ENCODE assay signal across 14 cellular contexts in the genomic region with DNA sequence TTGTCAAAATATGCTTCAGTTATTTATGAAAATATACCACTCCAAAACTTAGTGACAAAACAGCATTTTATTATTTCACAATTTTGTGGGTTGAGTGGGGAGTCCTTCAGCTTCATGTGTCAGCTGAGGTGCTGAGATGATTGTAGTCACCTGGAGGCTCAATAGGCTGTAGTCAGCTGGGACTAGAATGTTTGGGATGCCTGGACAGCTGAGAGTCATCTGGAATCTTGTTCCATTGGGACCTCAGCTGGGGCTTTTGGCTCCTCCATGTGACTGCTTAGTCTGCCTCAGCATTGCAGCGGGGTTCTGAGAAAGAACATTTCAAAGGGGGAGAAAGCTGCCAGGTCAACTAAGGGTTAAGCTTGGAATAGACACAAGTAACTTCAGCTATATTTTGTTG. TPM values are rescaled to one million over a fixed set of nuclear protein-coding genes. Genes with fewer than 3 reads are reported as not detected.
DNase-seq lines count a peak whose midpoint lies in the region; ATAC-seq and TF ChIP-seq lines count a peak whose summit lies in the region.
"Had no signal": no experiment of that assay in that cellular context is flagged by ENCODE, and none has a peak within 500 bp of the region (broad histone marks: within the 10 kb centered on the region; RNA-seq: fewer than 3 reads in every experiment).

No MANE protein-coding gene starts in this region.

- no peaks in the 10 kb centered on the region for H3K9me2 ChIP-seq in Loucy (replicated peaks; ENCODE audit: low read depth, low read length)

- no peak for DNase-seq in CD4-positive, alpha-beta T cell
- DNase-seq in fibroblast of lung (ENCODE audit: low read depth in 2 of 2), result peak; percentile 24 to 56
- no peak for DNase-seq in natural killer cell treated with Interleukin-12 subunit alpha and Interleukin-12 subunit beta and Interleukin-15 and Interleukin-18, amount 100 ng/mL, for 72 hours (ENCODE audit: low spot score)
- DNase-seq in Ammon's horn (ENCODE audit: low spot score), result no peak
- DNase-seq in immature natural killer cell, result no peak
- DNase-seq: activated naive CD8-positive, alpha-beta T cell treated with anti-CD3 and anti-CD28 coated beads, Interleukin-2, amount 10 ng/mL, durations not matched to agents 7 days and 5 days; COR-L47; NCI-H1694; NCI-H526 had no signal

- no peaks in the 10 kb centered on the region for H3K9me3 ChIP-seq in CD4-positive, alpha-beta T cell (ENCODE audit: control insufficient read depth, low read length)
- H3K9me3 ChIP-seq in Loucy (ENCODE audit: insufficient read depth, low read depth, low read length) (no peaks in the 10 kb centered on the region), fibroblast of lung (ENCODE audit: control insufficient read depth, insufficient read depth, low read depth, low read length) (no peaks in the 10 kb centered on the region)

- CTCF ChIA-PET in CD4-positive, alpha-beta T cell (lab: Charles Lee), result interaction anchor here (1.3 kb wide), 1 partner anchor 11 kb away, joined by 5 read pairs; no protein-coding TSS in a partner anchor

- H3K9me3 Mint-ChIP-seq in CD4-positive, alpha-beta T cell, result no peaks in the 10 kb centered on the region
- H3K9me3 Mint-ChIP-seq in natural killer cell treated with Interleukin-12 subunit alpha and Interleukin-12 subunit beta and Interleukin-15 and Interleukin-18, amount 100 ng/mL, for 72 hours, result no peaks in the 10 kb centered on the region
- H3K9me3 Mint-ChIP-seq in immature natural killer cell, result no peaks in the 10 kb centered on the region
- H3K9me3 Mint-ChIP-seq: activated naive CD8-positive, alpha-beta T cell treated with anti-CD3 and anti-CD28 coated beads, Interleukin-2, amount 10 ng/mL, durations not matched to agents 7 days and 5 days; nephron; stimulated activated naive CD8-positive, alpha-beta T cell treated with anti-CD3 and anti-CD28 coated beads, Interleukin-15, Interleukin-2, amounts not matched to agents 100 ng/mL and 50 ng/mL, for 24 hours had no signal

- H3K36me3 ChIP-seq in Loucy (ENCODE audit: insufficient read depth, low read length) (peaks cover 97% of the 10 kb centered on the region), fibroblast of lung (ENCODE audit: control insufficient read depth, insufficient read depth, low read length) (no peaks in the 10 kb centered on the region)

- H2AFZ ChIP-seq in Loucy (ENCODE audit: low read length) (no peak overlapping the region), fibroblast of lung (ENCODE audit: low read length) (no peak overlapping the region)

- no peaks in the 10 kb centered on the region for H3K27me3 Mint-ChIP-seq in CD4-positive, alpha-beta T cell
- no peaks in the 10 kb centered on the region for H3K27me3 Mint-ChIP-seq in natural killer cell treated with Interleukin-12 subunit alpha and Interleukin-12 subunit beta and Interleukin-15 and Interleukin-18, amount 100 ng/mL, for 72 hours
- H3K27me3 Mint-ChIP-seq in immature natural killer cell (ENCODE audit: low read depth in 3 of 3), result no peaks in the 10 kb centered on the region
- H3K27me3 Mint-ChIP-seq: activated naive CD8-positive, alpha-beta T cell treated with anti-CD3 and anti-CD28 coated beads, Interleukin-2, amount 10 ng/mL, durations not matched to agents 7 days and 5 days; stimulated activated naive CD8-positive, alpha-beta T cell treated with anti-CD3 and anti-CD28 coated beads, Interleukin-15, Interleukin-2, amounts not matched to agents 100 ng/mL and 50 ng/mL, for 24 hours had no signal

- peaks cover 14% of the 10 kb centered on the region for H3K36me3 Mint-ChIP-seq in CD4-positive, alpha-beta T cell (ENCODE audit: low read depth)
- H3K36me3 Mint-ChIP-seq in natural killer cell treated with Interleukin-12 subunit alpha and Interleukin-12 subunit beta and Interleukin-15 and Interleukin-18, amount 100 ng/mL, for 72 hours, result no peaks in the 10 kb centered on the region
- H3K36me3 Mint-ChIP-seq in immature natural killer cell, result no peaks in the 10 kb centered on the region

- peaks cover 95% of the 10 kb centered on the region for H3K4me1 Mint-ChIP-seq in CD4-positive, alpha-beta T cell (ENCODE audit: low read depth)
- peaks cover 47 to 64% of the 10 kb centered on the region in 2 donors for H3K4me1 Mint-ChIP-seq in natural killer cell treated with Interleukin-12 subunit alpha and Interleukin-12 subunit beta and Interleukin-15 and Interleukin-18, amount 100 ng/mL, for 72 hours (ENCODE audit: low read depth in 2 of 2)
- peaks cover 78 to 92% of the 10 kb centered on the region in 2 donors for H3K4me1 Mint-ChIP-seq in immature natural killer cell

- H3F3A ChIP-seq in Loucy (ENCODE audit: low read depth), result peaks cover 23% of the 10 kb centered on the region

- TF ChIP-seq CTCF in CD4-positive, alpha-beta T cell (IDR thresholded peaks at IDR 0.05), result no peak
- no peak for TF ChIP-seq CTCF in Loucy (conservative IDR thresholded peaks at IDR 0.05; ENCODE audit: low read length)
- TF ChIP-seq CTCF in fibroblast of lung (conservative IDR thresholded peaks at IDR 0.05 in 1 of 2, IDR thresholded peaks at IDR 0.05 in 1 of 2; ENCODE audit: low read depth in 1 of 2, low read length in 2 of 2), result no peak

- POLR2A ChIA-PET in CD4-positive, alpha-beta T cell (lab: Charles Lee), result interaction anchor here (0.6 to 5.0 kb wide), 4 partner anchors 13 to 98 kb away, joined by 3 to 52 read pairs (median 3); partner anchors contain the start of gene STT3B

- peak overlapping the region; percentile 9 for H3K4me3 Mint-ChIP-seq in CD4-positive, alpha-beta T cell
- no peak overlapping the region for H3K4me3 Mint-ChIP-seq in natural killer cell treated with Interleukin-12 subunit alpha and Interleukin-12 subunit beta and Interleukin-15 and Interleukin-18, amount 100 ng/mL, for 72 hours
- peak overlapping the region in 1 of 5 donors; percentile 36 for H3K4me3 Mint-ChIP-seq in immature natural killer cell
- H3K4me3 Mint-ChIP-seq: activated naive CD8-positive, alpha-beta T cell treated with anti-CD3 and anti-CD28 coated beads, Interleukin-2, amount 10 ng/mL, durations not matched to agents 7 days and 5 days; nephron; stimulated activated naive CD8-positive, alpha-beta T cell treated with anti-CD3 and anti-CD28 coated beads, Interleukin-15, Interleukin-2, amounts not matched to agents 100 ng/mL and 50 ng/mL, for 24 hours had no signal

- intact Hi-C loops in CD4-positive, alpha-beta T cell (cut with DNase I, micrococcal nuclease), result loop anchor here in 1 of 2 experiments (5.0 kb wide), 1 partner anchor 216 kb away; no protein-coding TSS in a partner anchor

- ATAC-seq in CD4-positive, alpha-beta T cell (ENCODE audit: poor library complexity), result no peak
- ATAC-seq in natural killer cell treated with Interleukin-12 subunit alpha and Interleukin-12 subunit beta and Interleukin-15 and Interleukin-18, amount 100 ng/mL, for 72 hours, result no peak
- no peak for ATAC-seq in GM19467 (IDR thresholded peaks at IDR 0.05; ENCODE audit: unreplicated experiment)
- ATAC-seq: K562 had no signal

- no peaks in the 10 kb centered on the region for H3K27me3 ChIP-seq in CD4-positive, alpha-beta T cell (ENCODE audit: control insufficient read depth, insufficient read depth, low read length)
- H3K27me3 ChIP-seq in Loucy (ENCODE audit: insufficient read depth, low read length, poor library complexity, severe bottlenecking), result peaks cover 14% of the 10 kb centered on the region
- no peaks in the 10 kb centered on the region for H3K27me3 ChIP-seq in fibroblast of lung (ENCODE audit: control insufficient read depth, insufficient read depth, low read length)

- H3K27ac ChIP-seq in CD4-positive, alpha-beta T cell (ENCODE audit: low read depth, low read length), result no peak overlapping the region
- H3K27ac ChIP-seq in fibroblast of lung (ENCODE audit: insufficient read depth, low read length), result no peak overlapping the region

- peak overlapping the region; percentile 3 for H3K27ac Mint-ChIP-seq in CD4-positive, alpha-beta T cell
- peak overlapping the region; percentile 12 for H3K27ac Mint-ChIP-seq in natural killer cell treated with Interleukin-12 subunit alpha and Interleukin-12 subunit beta and Interleukin-15 and Interleukin-18, amount 100 ng/mL, for 72 hours
- peak overlapping the region in 1 of 6 donors; percentile 14 for H3K27ac Mint-ChIP-seq in immature natural killer cell
- H3K27ac Mint-ChIP-seq: activated naive CD8-positive, alpha-beta T cell treated with anti-CD3 and anti-CD28 coated beads, Interleukin-2, amount 10 ng/mL, durations not matched to agents 7 days and 5 days; stimulated activated naive CD8-positive, alpha-beta T cell treated with anti-CD3 and anti-CD28 coated beads, Interleukin-15, Interleukin-2, amounts not matched to agents 100 ng/mL and 50 ng/mL, for 24 hours had no signal

- H3K4me1 ChIP-seq in Loucy (ENCODE audit: insufficient read depth, low read length, poor library complexity, severe bottlenecking) (peaks cover 63% of the 10 kb centered on the region), fibroblast of lung (ENCODE audit: control insufficient read depth, extremely low read depth, insufficient read depth, low read length) (peaks cover 8% of the 10 kb centered on the region)

- H4K20me1 ChIP-seq in Loucy (ENCODE audit: insufficient read depth, low read length, poor library complexity, severe bottlenecking) (peaks cover 98% of the 10 kb centered on the region), fibroblast of lung (ENCODE audit: control insufficient read depth, extremely low read depth, insufficient read depth, low read length) (peaks cover 8% of the 10 kb centered on the region)

- H3K9ac ChIP-seq in Loucy (ENCODE audit: low read depth, low read length, poor library complexity, severe bottlenecking), result peak overlapping the region; percentile 99
- H3K9ac ChIP-seq in fibroblast of lung (ENCODE audit: insufficient read depth, low read length), result no peak overlapping the region

- peaks cover 100% of the 10 kb centered on the region for H3K79me2 ChIP-seq in Loucy (ENCODE audit: insufficient read depth, low read length)
- H3K79me2 ChIP-seq in fibroblast of lung (ENCODE audit: control insufficient read depth, insufficient read depth, low read length), result peaks cover 87% of the 10 kb centered on the region

- H3K4me3 ChIP-seq in Loucy (ENCODE audit: low read length, poor library complexity, severe bottlenecking) (peak overlapping the region; percentile 88), fibroblast of lung (replicated peaks in 1 of 4; ENCODE audit: control extremely low read depth in 1 of 4, insufficient read depth in 1 of 4, low read depth in 3 of 4, low read length in 4 of 4) (no peak overlapping the region)
- H3K4me3 ChIP-seq: K562 had no signal

- peak overlapping the region; percentile 95 for H3K4me2 ChIP-seq in Loucy (ENCODE audit: low read depth, low read length, poor library complexity, severe bottlenecking)
- peak overlapping the region; percentile 32 for H3K4me2 ChIP-seq in fibroblast of lung (ENCODE audit: extremely low read depth, insufficient read depth, low read length)

RNA-seq across cellular contexts. Expression of gene STT3B, which starts 13.4 kb away (rescaled TPM):
- total RNA-seq in CD4-positive, alpha-beta T cell, result 100 to 1,000 TPM; 111 to 113 TPM
- total RNA-seq in fibroblast of lung, result 192 and 259 TPM in 2 replicates
- polyA plus RNA-seq in fibroblast of lung, result 120 and 145 TPM in 2 replicates
- 83.1 and 89.7 TPM in 2 replicates for polyA plus RNA-seq in fibroblast of lung (2012)
- 26.4 and 31.3 TPM in 2 replicates for polyA minus RNA-seq in fibroblast of lung (ENCODE audit: low replicate concordance)
- 100 to 1,000 TPM; 131 to 160 TPM for total RNA-seq in natural killer cell treated with Interleukin-12 subunit alpha and Interleukin-12 subunit beta and Interleukin-15 and Interleukin-18, amount 100 ng/mL, for 72 hours
- polyA plus RNA-seq in immature natural killer cell, result 100 to 1,000 TPM in 2 of 3 donors, 10 to 100 TPM in 1; 66.3 to 132 (median 105) TPM

Comparison
In these comparisons a context has a peak if more than half of its experiments do, and no peak if none do; other contexts are left out.
1. DNase-seq: peak in fibroblast of lung (2 of 2); none in CD4-positive, alpha-beta T cell (0 of 10), natural killer cell treated with Interleukin-12 subunit alpha and Interleukin-12 subunit beta and Interleukin-15 and Interleukin-18, amount 100 ng/mL, for 72 hours (single experiment), Ammon's horn (single experiment) and immature natural killer cell (0 of 3).